In genomic region chr13:28483313-28483931, GRCh38 we compare ENCODE assay signal across 21 cellular contexts. TPM values are rescaled to one million over a fixed set of nuclear protein-coding genes. Genes with fewer than 3 reads are reported as not detected.
DNase-seq lines count a peak whose midpoint lies in the region; ATAC-seq and TF ChIP-seq lines count a peak whose summit lies in the region.
"Had no signal": no experiment of that assay in that cellular context is flagged by ENCODE, and none has a peak within 500 bp of the region (broad histone marks: within the 10 kb centered on the region; RNA-seq: fewer than 3 reads in every experiment).

No MANE protein-coding gene starts in this region.

- H3K36me3 Mint-ChIP-seq in WTC11 = peaks cover 20% of the 10 kb centered on the region
- H3K36me3 Mint-ChIP-seq: IgD-negative memory B cell had no signal

- 0 out of 2 replicates have a peak overlapping the region, but pooled peaks have one; percentile 12 for H3K4me3 Mint-ChIP-seq in WTC11
- H3K4me3 Mint-ChIP-seq: B cell; CD4-positive, alpha-beta T cell; IgD-negative memory B cell had no signal

- H3K4me3 ChIP-seq in HEK293 (ENCODE audit: low read depth, low read length) (no peak overlapping the region), foreskin fibroblast (ENCODE audit: low read depth in 1 of 2, low read length in 2 of 2) (no peak overlapping the region), mesendoderm (ENCODE audit: low read length) (no peak overlapping the region), heart right ventricle (no peak overlapping the region)

- no peak overlapping the region for H2BK15ac ChIP-seq in mesendoderm (replicated peaks; ENCODE audit: low read depth)

- H3K27ac Mint-ChIP-seq in WTC11 = peak overlapping the region; percentile 81
- H3K27ac Mint-ChIP-seq: B cell; CD4-positive, alpha-beta T cell; IgD-negative memory B cell had no signal

- H3K4me2 ChIP-seq in mesendoderm (ENCODE audit: low read length) = no peak overlapping the region

- H3K4me1 ChIP-seq in HEK293 (ENCODE audit: control insufficient read depth, insufficient read depth, low read length) = no peaks in the 10 kb centered on the region
- no peaks in the 10 kb centered on the region for H3K4me1 ChIP-seq in mesendoderm (ENCODE audit: control insufficient read depth, low read depth, low read length)
- H3K4me1 ChIP-seq in heart right ventricle = peaks cover 3 to 91% (median 33%) of the 10 kb centered on the region in 9 donors

- POLR2A ChIA-PET in HEK293 (lab: Yijun Ruan, JAX) = no interaction called here
- POLR2A ChIA-PET in WTC11 (lab: Charles Lee) = interaction anchor here (0.5 kb wide), 1 partner anchor 1976 kb away, joined by 3 read pairs; no protein-coding TSS in a partner anchor

- no peak overlapping the region for H3K56ac ChIP-seq in mesendoderm (ENCODE audit: low read length)

- H3K9me3 Mint-ChIP-seq in WTC11 = no peaks in the 10 kb centered on the region
- H3K9me3 Mint-ChIP-seq: CD4-positive, alpha-beta T cell had no signal

- CTCF ChIA-PET in HEK293 (lab: Yijun Ruan, JAX) = interaction anchor here (0.7 kb wide), 1 partner anchor 153 kb away, joined by 3 read pairs; no protein-coding TSS in a partner anchor
- CTCF ChIA-PET in WTC11 (lab: Charles Lee) = no interaction called here

- no peak overlapping the region for H4K8ac ChIP-seq in mesendoderm (ENCODE audit: low read depth, low read length)

- H3K9me3 ChIP-seq in HEK293 (ENCODE audit: control insufficient read depth, insufficient read depth, low read depth, low read length) (no peaks in the 10 kb centered on the region), heart right ventricle (no peaks in the 10 kb centered on the region)

- ATAC-seq in WTC11 = no peak
- no peak for ATAC-seq in heart right ventricle
- ATAC-seq in GM18873 (IDR thresholded peaks at IDR 0.05; ENCODE audit: low FRiP score, unreplicated experiment) = no peak
- ATAC-seq: SK-N-SH treated with all-trans-retinoic acid at 6 μM for 48 hours had no signal

- H3K4me1 Mint-ChIP-seq in WTC11 = peaks cover 83% of the 10 kb centered on the region

- H3K79me2 ChIP-seq in mesendoderm (ENCODE audit: control insufficient read depth, insufficient read depth, low read length) = peaks cover 15% of the 10 kb centered on the region

- H3K36me3 ChIP-seq in HEK293 (ENCODE audit: control insufficient read depth in 2 of 2, insufficient read depth in 1 of 2, low read length in 2 of 2) = no peaks in the 10 kb centered on the region
- no peaks in the 10 kb centered on the region for H3K36me3 ChIP-seq in mesendoderm (ENCODE audit: control insufficient read depth, insufficient read depth, low read length)
- H3K36me3 ChIP-seq in heart right ventricle = peaks cover 0 to 28% (median 0%) of the 10 kb centered on the region in 9 donors

- H2BK120ac ChIP-seq in mesendoderm (ENCODE audit: low read depth, low read length) = no peak overlapping the region

- H3K23ac ChIP-seq in mesendoderm (ENCODE audit: low read length) = no peak overlapping the region

- WGBS in mesendoderm (ENCODE audit: extremely low coverage, insufficient coverage, low lambda C conversion rate) = no CpG with 5 or more reads among the region's 7 CpGs
- 69% methylated on average over 7 of the region's 7 CpGs for WGBS in heart right ventricle, 2 donors

- peaks cover 3% of the 10 kb centered on the region for H3K79me1 ChIP-seq in mesendoderm (ENCODE audit: low read length)

- no peak overlapping the region for H3K27ac ChIP-seq in HEK293 (ENCODE audit: extremely low read depth, low read depth, low read length)
- no peak overlapping the region for H3K27ac ChIP-seq in mesendoderm (ENCODE audit: low read depth, low read length)
- peak overlapping the region in 1 of 10 donors; percentile 20 for H3K27ac ChIP-seq in heart right ventricle

- H2AK5ac ChIP-seq in mesendoderm (ENCODE audit: low read length) = no peak overlapping the region

- H3K9ac ChIP-seq in mesendoderm (ENCODE audit: low read length) = no peak overlapping the region

- no peak overlapping the region for H3K18ac ChIP-seq in mesendoderm (ENCODE audit: low read length)

- no peaks in the 10 kb centered on the region for H3K27me3 Mint-ChIP-seq in WTC11 (ENCODE audit: low read depth)

- H3K4ac ChIP-seq in mesendoderm (ENCODE audit: low read depth, low read length) = no peak overlapping the region

- TF ChIP-seq CTCF in AG09319 (IDR thresholded peaks at IDR 0.05; ENCODE audit: low read depth, low read length) (peak; percentile 8), HEK293 (tag by site-specific recombination; IDR thresholded peaks at IDR 0.05) (no peak), WTC11 (IDR thresholded peaks at IDR 0.05) (no peak), foreskin fibroblast (IDR thresholded peaks at IDR 0.05; ENCODE audit: low read depth, low read length) (peak; percentile 3), heart right ventricle (IDR thresholded peaks at IDR 0.05) (no peak)

- no peaks in the 10 kb centered on the region for H3K27me3 ChIP-seq in mesendoderm (ENCODE audit: insufficient read depth, low read length, poor library complexity)
- H3K27me3 ChIP-seq in heart right ventricle = peaks cover 0 to 20% (median 6%) of the 10 kb centered on the region in 7 donors

- H4K5ac ChIP-seq in mesendoderm (ENCODE audit: low read length) = no peak overlapping the region

- no peak for DNase-seq in AG09319 (ENCODE audit: extremely low read depth, low read depth)
- no peak for DNase-seq in WTC11 (ENCODE audit: low spot score)
- no peak for DNase-seq in foreskin fibroblast
- DNase-seq in mesendoderm = no peak
- DNase-seq in heart right ventricle = no peak
- no peak for DNase-seq in activated CD8-positive, alpha-beta memory T cell treated with anti-CD3 and anti-CD28 coated beads for 24 hours
- DNase-seq: 8988T; CD4-positive, alpha-beta T cell; GF-D8; GOT3; Kasumi-1; NCI-H1105 treated with DMSO at 0.1 percent for 48 hours; NCI-H1694; NCI-H2081 treated with DMSO at 0.1 percent for 48 hours; NCI-H446 treated with DMSO at 0.1 percent for 48 hours; SIG-M5 had no signal

- intact Hi-C loops in heart right ventricle (cut with DNase I) = no loop called here

- no peak overlapping the region for H2BK5ac ChIP-seq in mesendoderm (ENCODE audit: low read length)

TF ChIP-seq in HEK293, 187 proteins besides CTCF, POLR2A, EP300 and RAD21:
- TF ChIP-seq ZNF654 (tag by site-specific recombination; IDR thresholded peaks at IDR 0.05; ENCODE audit: low read depth) = peak; percentile 35
- TF ChIP-seq HOXA7 (CRISPR knock-in tag; IDR thresholded peaks at IDR 0.05; ENCODE audit: borderline replicate concordance) = no peak

TF ChIP-seq in WTC11, 78 proteins besides CTCF, POLR2A, EP300 and RAD21 (continues in another document):
- no peak for TF ChIP-seq ETV6 (CRISPR knock-in tag; IDR thresholded peaks at IDR 0.05)
- no peak for TF ChIP-seq CREM (CRISPR knock-in tag; IDR thresholded peaks at IDR 0.05)
- TF ChIP-seq OVOL2 (CRISPR knock-in tag; IDR thresholded peaks at IDR 0.05; ENCODE audit: borderline replicate concordance) = no peak
- TF ChIP-seq STAT6 (CRISPR knock-in tag; conservative IDR thresholded peaks at IDR 0.05; ENCODE audit: low read depth) = no peak
- TF ChIP-seq NR2C2 (CRISPR knock-in tag; IDR thresholded peaks at IDR 0.05) = no peak
- TF ChIP-seq E2F1 (CRISPR knock-in tag; IDR thresholded peaks at IDR 0.05) = no peak
- TF ChIP-seq ZBTB43 (CRISPR knock-in tag; IDR thresholded peaks at IDR 0.05) = no peak
- no peak for TF ChIP-seq ESRRA (CRISPR knock-in tag; IDR thresholded peaks at IDR 0.05; ENCODE audit: borderline replicate concordance)

RNA-seq across cellular contexts. Expression of gene FLT1, which starts 11.5 kb away (rescaled TPM):
- total RNA-seq in WTC11 (2021) (66.3 to 71.0 TPM (median 66.8 TPM) in 3 replicates), heart right ventricle (10 to 100 TPM; 34.9 to 76.3 (median 47.2) TPM)
- polyA plus RNA-seq in mesendoderm (2013, experiment 1 of 2) = 31.7 TPM
- polyA plus RNA-seq in mesendoderm (2013, experiment 2 of 2) = 34.2 TPM
- 10 to 100 TPM; 15.2 to 22.9 TPM for polyA plus RNA-seq in heart right ventricle

Comparison
In these comparisons a context has a peak if more than half of its experiments do, and no peak if none do; other contexts are left out.
1. CTCF ChIP-seq: peak in AG09319 (single experiment) and foreskin fibroblast (single experiment); none in HEK293 (single experiment), WTC11 (single experiment) and heart right ventricle (0 of 9).